ENCODE assay signal across 22 cellular contexts in the genomic region with DNA sequence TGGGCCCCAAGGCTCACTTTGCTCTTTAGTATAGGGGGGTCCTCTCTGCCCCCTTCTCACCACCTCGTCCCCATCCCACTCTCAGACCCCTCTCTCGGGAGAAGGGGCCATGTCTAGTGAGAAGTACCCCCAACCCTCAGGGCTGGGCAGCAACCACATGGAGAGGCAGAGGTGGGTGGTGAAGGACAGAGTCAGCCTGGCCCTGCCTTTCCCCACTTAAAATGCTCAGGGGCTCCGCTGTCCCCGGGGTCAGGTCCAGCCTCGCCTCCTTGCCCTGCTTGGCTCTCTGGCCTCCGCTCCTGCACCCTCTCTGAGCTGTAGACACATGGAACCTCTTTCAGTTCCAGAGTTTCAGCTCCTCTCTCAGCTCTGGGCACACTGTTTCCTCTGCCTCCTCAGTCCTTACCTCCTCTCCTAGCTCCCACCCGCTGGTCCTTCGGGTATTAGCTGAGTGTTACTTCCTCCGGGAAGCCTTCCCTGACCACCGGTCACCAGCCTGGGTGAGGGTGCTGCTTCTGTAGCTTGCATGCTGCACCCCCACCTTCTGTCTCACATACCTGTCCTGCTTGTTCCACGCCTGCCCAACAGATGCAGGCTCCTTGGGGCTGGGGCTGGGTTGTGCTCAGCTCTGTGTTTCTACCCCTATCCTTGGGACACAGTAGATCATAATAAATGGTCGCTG.
"Had no signal": no experiment of that assay in that cellular context is flagged by ENCODE, and none has a peak within 500 bp of the region (broad histone marks: within the 10 kb centered on the region; RNA-seq: fewer than 3 reads in every experiment).

No MANE protein-coding gene starts in this region.

- H3K27ac Mint-ChIP-seq: activated CD4-positive, alpha-beta T cell treated with anti-CD3 and anti-CD28 coated beads, Interleukin-2, amount 10 ng/mL, durations not matched to agents 7 days and 5 days; activated CD8-positive, alpha-beta T cell treated with anti-CD3 and anti-CD28 coated beads, Interleukin-2, amount 10 ng/mL, durations not matched to agents 7 days and 5 days; activated naive CD8-positive, alpha-beta T cell; stimulated activated effector memory CD8-positive, alpha-beta T cell treated with anti-CD3 and anti-CD28 coated beads, Interleukin-12 subunit alpha, Interleukin-12 subunit beta, amount 100 ng/mL, for 72 hours had no signal

- H3K4me1 Mint-ChIP-seq: activated CD4-positive, alpha-beta T cell treated with anti-CD3 and anti-CD28 coated beads, Interleukin-2, amount 10 ng/mL, durations not matched to agents 7 days and 5 days; stimulated activated effector memory CD8-positive, alpha-beta T cell treated with anti-CD3 and anti-CD28 coated beads, Interleukin-12 subunit alpha, Interleukin-12 subunit beta, amount 100 ng/mL, for 72 hours had no signal

- H3K9me3 ChIP-seq: prostate gland, right atrium auricular region had no signal

- H3K36me3 Mint-ChIP-seq: activated naive CD8-positive, alpha-beta T cell; stimulated activated effector memory CD8-positive, alpha-beta T cell treated with anti-CD3 and anti-CD28 coated beads, Interleukin-12 subunit alpha, Interleukin-12 subunit beta, amount 100 ng/mL, for 72 hours had no signal

- H3K4me3 ChIP-seq: lung, prostate gland, right atrium auricular region had no signal

- ATAC-seq: activated CD8-positive, alpha-beta T cell treated with anti-CD3 and anti-CD28 coated beads, Interleukin-2, amount 10 ng/mL, durations not matched to agents 7 days and 5 days; activated T-cell treated with anti-CD3 and anti-CD28 coated beads, Interleukin-2, amount 50 U/mL, for 4 hours; left colon had no signal

- H3K36me3 ChIP-seq: brain microvascular endothelial cell, prostate gland, right atrium auricular region had no signal

- H3K27me3 ChIP-seq: right atrium auricular region had no signal

- H3K9me3 Mint-ChIP-seq: activated CD4-positive, alpha-beta T cell treated with anti-CD3 and anti-CD28 coated beads, Interleukin-2, amount 10 ng/mL, durations not matched to agents 7 days and 5 days; activated T-cell treated with anti-CD3 and anti-CD28 coated beads, Interleukin-2, amount 50 U/mL, for 4 hours; stimulated activated effector memory CD8-positive, alpha-beta T cell treated with anti-CD3 and anti-CD28 coated beads, Interleukin-12 subunit alpha, Interleukin-12 subunit beta, amount 100 ng/mL, for 72 hours had no signal

- H3K27ac ChIP-seq: brain microvascular endothelial cell, dorsolateral prefrontal cortex, epithelial cell of prostate, prostate gland, right atrium auricular region had no signal

- FAIRE-seq: colon, small intestine had no signal

- DNase-seq: activated CD4-positive, alpha-beta T cell treated with anti-CD3 and anti-CD28 coated beads, Interleukin-2, amount 10 ng/mL, durations not matched to agents 7 days and 5 days; activated CD4-positive, CD25-positive, alpha-beta regulatory T cell; activated CD8-positive, alpha-beta T cell treated with anti-CD3 and anti-CD28 coated beads, Interleukin-2, amount 10 ng/mL, durations not matched to agents 7 days and 5 days; activated gamma-delta T cell; activated T-cell treated with anti-CD3 and anti-CD28 coated beads, Interleukin-2, amount 50 U/mL, for 4 hours; amygdala; brain microvascular endothelial cell; central memory CD4-positive, alpha-beta T cell; foreskin fibroblast; left colon; midbrain; small intestine; stimulated activated CD4-positive, alpha-beta T cell treated with anti-CD3 and anti-CD28 coated beads, Interleukin-4, amount 100 ng/mL, for 24 hours; T1000 had no signal

- H3K4me3 Mint-ChIP-seq: activated CD4-positive, alpha-beta T cell treated with anti-CD3 and anti-CD28 coated beads, Interleukin-2, amount 10 ng/mL, durations not matched to agents 7 days and 5 days; activated CD8-positive, alpha-beta T cell treated with anti-CD3 and anti-CD28 coated beads, Interleukin-2, amount 10 ng/mL, durations not matched to agents 7 days and 5 days; activated naive CD8-positive, alpha-beta T cell; activated T-cell treated with anti-CD3 and anti-CD28 coated beads, Interleukin-2, amount 50 U/mL, for 4 hours; stimulated activated effector memory CD8-positive, alpha-beta T cell treated with anti-CD3 and anti-CD28 coated beads, Interleukin-12 subunit alpha, Interleukin-12 subunit beta, amount 100 ng/mL, for 72 hours had no signal

- H3K4me1 ChIP-seq: prostate gland had no signal
